Comparison of ENCODE assay signal across 12 cellular contexts in the genomic region with DNA sequence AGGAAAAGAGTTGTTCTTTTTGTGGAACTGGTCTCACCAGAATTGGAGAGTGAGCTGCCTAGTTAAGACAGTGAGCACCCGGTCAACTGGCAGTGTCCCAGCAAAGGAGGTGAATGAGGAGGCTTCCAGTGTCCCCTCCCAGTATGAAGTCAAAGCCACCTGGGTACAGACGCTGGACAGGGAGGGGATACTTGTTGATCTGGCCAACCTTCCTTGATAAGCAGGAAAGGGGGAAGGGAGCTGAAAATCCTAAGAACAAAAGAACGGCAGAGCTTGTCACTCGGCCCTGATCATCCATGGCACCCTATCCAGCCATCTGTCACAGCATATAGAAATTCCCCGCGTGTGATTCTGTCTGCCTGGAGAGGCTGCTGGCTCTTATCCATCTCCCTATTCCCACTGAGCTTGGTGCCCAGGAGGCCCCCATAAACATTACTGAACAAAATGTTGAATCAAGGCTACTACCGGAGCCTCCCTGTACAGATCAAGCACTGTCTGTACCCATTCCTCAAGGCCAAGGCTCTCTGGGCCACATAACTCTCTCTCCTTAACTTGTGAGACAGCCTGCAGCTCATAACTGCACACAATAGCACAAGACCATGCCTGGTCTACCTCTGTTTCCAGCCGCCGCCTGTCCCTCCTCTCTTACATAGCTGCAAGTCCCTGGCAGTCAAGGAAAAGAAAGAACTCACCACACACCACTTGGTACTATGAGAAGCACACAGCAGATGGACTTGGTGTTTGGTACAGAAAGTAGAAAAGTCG.
DNase-seq lines count a peak whose midpoint lies in the region; ATAC-seq and TF ChIP-seq lines count a peak whose summit lies in the region.
"Had no signal": no experiment of that assay in that cellular context is flagged by ENCODE, and none has a peak within 500 bp of the region (broad histone marks: within the 10 kb centered on the region; RNA-seq: fewer than 3 reads in every experiment).

No MANE protein-coding gene starts in this region.

- dilution Hi-C loops in mammary epithelial cell (cut with HindIII; ENCODE audit: low sequenced_read_pairs): no loop called here

- CTCF ChIA-PET in mammary epithelial cell (lab: Charles Lee; ENCODE audit: low non-redundant PET): no interaction called here

- no peak overlapping the region for H2AFZ ChIP-seq in mammary epithelial cell (ENCODE audit: low read depth, low read length)

- DNase-seq in breast epithelium (ENCODE audit: low spot score in 2 of 2) (no peak), mammary epithelial cell (no peak), mesendoderm (no peak), upper lobe of left lung (peak in 1 of 2 donors; percentile 62), Ammon's horn (ENCODE audit: low spot score) (no peak), HFFc6 (no peak)
- no peak for DNase-seq in activated T-helper 1 cell treated with anti-CD3 and anti-CD28 coated beads, Interleukin-12 subunit alpha, Interleukin-12 subunit beta, Interleukin-2, Interleukin-4 antibody, amounts not matched to agents 30 ng/mL and 10 ng/mL and 1 ng/mL, durations not matched to agents 14 hours and 24 hours and 36 hours (ENCODE audit: low spot score)

- no peak overlapping the region for H3K9ac ChIP-seq in mammary epithelial cell (ENCODE audit: insufficient read depth, low read length)
- peak overlapping the region; percentile 33 for H3K9ac ChIP-seq in mesendoderm (ENCODE audit: low read length)

- H3K36me3 ChIP-seq in breast epithelium (no peaks in the 10 kb centered on the region), mammary epithelial cell (ENCODE audit: insufficient read depth, low read length) (no peaks in the 10 kb centered on the region), mesendoderm (ENCODE audit: control insufficient read depth, insufficient read depth, low read length) (no peaks in the 10 kb centered on the region), upper lobe of left lung (no peaks in the 10 kb centered on the region)

- H3K9me3 ChIP-seq in breast epithelium (no peaks in the 10 kb centered on the region), mammary epithelial cell (replicated peaks; ENCODE audit: insufficient read depth, low read length) (no peaks in the 10 kb centered on the region), upper lobe of left lung (no peaks in the 10 kb centered on the region)

- H4K8ac ChIP-seq in mesendoderm (ENCODE audit: low read depth, low read length): no peak overlapping the region

- no peak for TF ChIP-seq EP300 in upper lobe of left lung (IDR thresholded peaks at IDR 0.05)

- TF ChIP-seq CTCF in breast epithelium (IDR thresholded peaks at IDR 0.05) (no peak), mammary epithelial cell (conservative IDR thresholded peaks at IDR 0.05 in 1 of 2, IDR thresholded peaks at IDR 0.05 in 1 of 2; ENCODE audit: extremely low read depth in 1 of 2, insufficient read depth in 1 of 2, low read depth in 1 of 2, low read length in 2 of 2) (no peak), upper lobe of left lung (IDR thresholded peaks at IDR 0.05) (no peak), HFFc6 (IDR thresholded peaks at IDR 0.05) (no peak)

- peak overlapping the region; percentile 68 for H3K56ac ChIP-seq in mesendoderm (ENCODE audit: low read length)

- no peak overlapping the region for H3K4me2 ChIP-seq in mammary epithelial cell (ENCODE audit: insufficient read depth, low read depth, low read length)
- H3K4me2 ChIP-seq in mesendoderm (ENCODE audit: low read length): no peak overlapping the region

- BruUV-seq in mammary epithelial cell (replicated peaks; lab: Mats Ljungman, UMichigan): no TSS peak

- no peak overlapping the region for H3K4ac ChIP-seq in mesendoderm (ENCODE audit: low read depth, low read length)

- H3K27ac Mint-ChIP-seq in activated T-helper 1 cell treated with anti-CD3 and anti-CD28 coated beads, Interleukin-12 subunit alpha, Interleukin-12 subunit beta, Interleukin-2, Interleukin-4 antibody, amounts not matched to agents 30 ng/mL and 10 ng/mL and 1 ng/mL, durations not matched to agents 14 hours and 24 hours and 36 hours: peak overlapping the region; percentile 26
- no peak overlapping the region for H3K27ac Mint-ChIP-seq in HFFc6
- H3K27ac Mint-ChIP-seq: activated T-helper 2 cell treated with anti-CD3 and anti-CD28 coated beads, Interferon-gamma antibody, Interleukin-2, Interleukin-4, amounts not matched to agents 10 μg/mL and 5 μg/mL and 100 μg/mL, durations not matched to agents 14 hours and 24 hours and 36 hours had no signal

- no peak overlapping the region for H3K18ac ChIP-seq in mesendoderm (ENCODE audit: low read length)

- H3K23ac ChIP-seq in mesendoderm (ENCODE audit: low read length): no peak overlapping the region

- H3K79me1 ChIP-seq in mesendoderm (ENCODE audit: low read length): peaks cover 35% of the 10 kb centered on the region

- ATAC-seq in upper lobe of left lung (ENCODE audit: low FRiP score in 2 of 2) (no peak), GM21390 (IDR thresholded peaks at IDR 0.05; ENCODE audit: unreplicated experiment) (no peak)
- ATAC-seq: HCT116 had no signal

- in situ Hi-C loops in mammary epithelial cell (cut with MboI; ENCODE audit: low sequenced_read_pairs in 2 of 2): no loop called here

- no peak overlapping the region for H2BK5ac ChIP-seq in mesendoderm (ENCODE audit: low read length)

- no peak overlapping the region for H4K5ac ChIP-seq in mesendoderm (ENCODE audit: low read length)

- H2AK5ac ChIP-seq in mesendoderm (ENCODE audit: low read length): no peak overlapping the region

- H3K36me3 Mint-ChIP-seq in activated T-helper 1 cell treated with anti-CD3 and anti-CD28 coated beads, Interleukin-12 subunit alpha, Interleukin-12 subunit beta, Interleukin-2, Interleukin-4 antibody, amounts not matched to agents 30 ng/mL and 10 ng/mL and 1 ng/mL, durations not matched to agents 14 hours and 24 hours and 36 hours (ENCODE audit: low read depth): peaks cover 12% of the 10 kb centered on the region
- peaks cover 2% of the 10 kb centered on the region for H3K36me3 Mint-ChIP-seq in HFFc6 (ENCODE audit: low read depth)

- WGBS in mammary epithelial cell (ENCODE audit: low coverage, missing lambda C conversion rate): 76% methylated on average over 9 of the region's 10 CpGs
- WGBS in mesendoderm (ENCODE audit: extremely low coverage, insufficient coverage, low lambda C conversion rate): no CpG with 5 or more reads among the region's 10 CpGs
- 59 to 71% methylated on average over 10 of the region's 10 CpGs for WGBS in upper lobe of left lung, 2 donors

- no peak overlapping the region for H2BK15ac ChIP-seq in mesendoderm (replicated peaks; ENCODE audit: low read depth)

- H2BK120ac ChIP-seq in mesendoderm (ENCODE audit: low read depth, low read length): no peak overlapping the region

- H4K20me1 ChIP-seq in mammary epithelial cell (ENCODE audit: insufficient read depth, low read length): no peaks in the 10 kb centered on the region

- no peaks in the 10 kb centered on the region for H3K27me3 Mint-ChIP-seq in activated T-helper 1 cell treated with anti-CD3 and anti-CD28 coated beads, Interleukin-12 subunit alpha, Interleukin-12 subunit beta, Interleukin-2, Interleukin-4 antibody, amounts not matched to agents 30 ng/mL and 10 ng/mL and 1 ng/mL, durations not matched to agents 14 hours and 24 hours and 36 hours (ENCODE audit: insufficient read depth)
- H3K27me3 Mint-ChIP-seq in HFFc6 (ENCODE audit: insufficient read depth): peaks cover 1% of the 10 kb centered on the region; the same call in 1 of the 2 replicates
- H3K27me3 Mint-ChIP-seq: memory B cell had no signal

- peaks cover 61% of the 10 kb centered on the region for H3K4me1 Mint-ChIP-seq in activated T-helper 1 cell treated with anti-CD3 and anti-CD28 coated beads, Interleukin-12 subunit alpha, Interleukin-12 subunit beta, Interleukin-2, Interleukin-4 antibody, amounts not matched to agents 30 ng/mL and 10 ng/mL and 1 ng/mL, durations not matched to agents 14 hours and 24 hours and 36 hours (ENCODE audit: low read depth)
- peaks cover 35% of the 10 kb centered on the region for H3K4me1 Mint-ChIP-seq in HFFc6 (ENCODE audit: low read depth)

- H3K79me2 ChIP-seq in mammary epithelial cell (ENCODE audit: insufficient read depth, low read length) (peaks cover 15% of the 10 kb centered on the region), mesendoderm (ENCODE audit: control insufficient read depth, insufficient read depth, low read length) (peaks cover 48% of the 10 kb centered on the region)

- H3K4me1 ChIP-seq in breast epithelium (peaks cover 5 to 27% of the 10 kb centered on the region in 2 donors), mammary epithelial cell (ENCODE audit: insufficient read depth, low read length) (peaks cover 32% of the 10 kb centered on the region), mesendoderm (ENCODE audit: control insufficient read depth, low read depth, low read length) (peaks cover 17% of the 10 kb centered on the region), upper lobe of left lung (peaks cover 30 to 54% (median 43%) of the 10 kb centered on the region in 4 donors)

- TF ChIP-seq POLR2A in breast epithelium (IDR thresholded peaks at IDR 0.05): no peak
- no peak for TF ChIP-seq POLR2A in upper lobe of left lung (IDR thresholded peaks at IDR 0.05)

- intact Hi-C loops in breast epithelium (cut with DNase I; ENCODE audit: low total_unique reads) (no loop called here), mammary epithelial cell (cut with micrococcal nuclease) (no loop called here)
- intact Hi-C loops in activated T-helper 1 cell treated with anti-CD3 and anti-CD28 coated beads, Interleukin-12 subunit alpha, Interleukin-12 subunit beta, Interleukin-2, Interleukin-4 antibody, amounts not matched to agents 30 ng/mL and 10 ng/mL and 1 ng/mL, durations not matched to agents 14 hours and 24 hours and 36 hours (cut with micrococcal nuclease): no loop called here

- H3K27me3 ChIP-seq in breast epithelium: no peaks in the 10 kb centered on the region
- H3K27me3 ChIP-seq in mammary epithelial cell (ENCODE audit: insufficient read depth, low read length): no peaks in the 10 kb centered on the region
- no peaks in the 10 kb centered on the region for H3K27me3 ChIP-seq in mesendoderm (ENCODE audit: insufficient read depth, low read length, poor library complexity)
- no peaks in the 10 kb centered on the region for H3K27me3 ChIP-seq in upper lobe of left lung

- H3K9me3 Mint-ChIP-seq in activated T-helper 1 cell treated with anti-CD3 and anti-CD28 coated beads, Interleukin-12 subunit alpha, Interleukin-12 subunit beta, Interleukin-2, Interleukin-4 antibody, amounts not matched to agents 30 ng/mL and 10 ng/mL and 1 ng/mL, durations not matched to agents 14 hours and 24 hours and 36 hours: no peaks in the 10 kb centered on the region
- no peaks in the 10 kb centered on the region for H3K9me3 Mint-ChIP-seq in HFFc6
- H3K9me3 Mint-ChIP-seq: activated T-helper 2 cell treated with anti-CD3 and anti-CD28 coated beads, Interferon-gamma antibody, Interleukin-2, Interleukin-4, amounts not matched to agents 10 μg/mL and 5 μg/mL and 100 μg/mL, durations not matched to agents 14 hours and 24 hours and 36 hours; memory B cell had no signal

- H3K4me3 Mint-ChIP-seq in activated T-helper 1 cell treated with anti-CD3 and anti-CD28 coated beads, Interleukin-12 subunit alpha, Interleukin-12 subunit beta, Interleukin-2, Interleukin-4 antibody, amounts not matched to agents 30 ng/mL and 10 ng/mL and 1 ng/mL, durations not matched to agents 14 hours and 24 hours and 36 hours: no peak overlapping the region
- no peak overlapping the region for H3K4me3 Mint-ChIP-seq in HFFc6
- H3K4me3 Mint-ChIP-seq: memory B cell had no signal

- H3K4me3 ChIP-seq in breast epithelium (no peak overlapping the region), mammary epithelial cell (replicated peaks in 1 of 3; ENCODE audit: insufficient read depth in 1 of 3, low read depth in 2 of 3, low read length in 3 of 3) (no peak overlapping the region), mesendoderm (ENCODE audit: low read length) (no peak overlapping the region), upper lobe of left lung (no peak overlapping the region)
- H3K4me3 ChIP-seq: skin epidermis had no signal

- peak overlapping the region; percentile 41 to 50 for H3K27ac ChIP-seq in breast epithelium
- H3K27ac ChIP-seq in mammary epithelial cell (ENCODE audit: insufficient read depth, low read depth, low read length): no peak overlapping the region
- H3K27ac ChIP-seq in mesendoderm (ENCODE audit: low read depth, low read length): no peak overlapping the region
- peak overlapping the region in 3 of 4 donors; percentile 29 to 75 (median 66) for H3K27ac ChIP-seq in upper lobe of left lung

Comparison
In these comparisons a context has a peak if more than half of its experiments do, and no peak if none do; other contexts are left out.
1. H3K27ac ChIP-seq: peak in breast epithelium (2 of 2) and upper lobe of left lung (3 of 4); none in mammary epithelial cell (single experiment) and mesendoderm (single experiment).